27 cellular contexts compared by ENCODE assay signal in the genomic region with DNA sequence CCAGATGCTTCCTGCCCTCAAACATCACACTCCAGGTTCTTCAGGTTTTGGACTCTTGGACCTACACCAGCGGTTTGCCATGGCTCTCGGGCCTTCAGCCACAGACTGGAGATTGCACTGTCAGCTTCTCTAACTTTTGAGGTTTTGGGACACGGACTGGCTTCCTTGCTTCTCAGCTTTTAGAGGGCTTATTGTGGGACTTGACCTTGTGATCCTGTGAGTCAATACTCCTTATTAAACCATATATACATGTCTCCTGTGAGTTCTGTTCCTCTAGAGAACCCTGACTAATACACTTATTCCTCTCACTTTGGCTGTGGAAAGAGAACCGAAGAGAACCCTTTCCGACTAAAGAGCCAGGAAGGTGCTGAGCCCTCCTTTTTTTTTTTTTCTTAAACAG.
"Had no signal": no experiment of that assay in that cellular context is flagged by ENCODE, and none has a peak within 500 bp of the region (broad histone marks: within the 10 kb centered on the region; RNA-seq: fewer than 3 reads in every experiment).

No MANE protein-coding gene starts in this region.

- H3K36me3 ChIP-seq: left ventricle myocardium inferior, neural progenitor cell, neutrophil, ovary, spleen, suprapubic skin, thoracic aorta, upper lobe of right lung had no signal

- H3K27me3 ChIP-seq: hepatocyte, neural progenitor cell, neutrophil, ovary, spleen, suprapubic skin, tibial artery, upper lobe of right lung had no signal

- H3K79me2 ChIP-seq: hepatocyte had no signal

- H3K27ac ChIP-seq: hepatocyte, left ventricle myocardium inferior, neural progenitor cell, neutrophil, ovary, skin epidermis, spleen, suprapubic skin, thoracic aorta, tibial artery, upper lobe of right lung had no signal

- H3K4me2 ChIP-seq: hepatocyte, neural progenitor cell had no signal

- ATAC-seq: natural killer cell; right cardiac atrium; sciatic nerve; stimulated activated effector memory CD8-positive, alpha-beta T cell treated with anti-CD3 and anti-CD28 coated beads, Interleukin-12 subunit alpha, Interleukin-12 subunit beta, amount 100 ng/mL, for 72 hours; stimulated activated naive CD8-positive, alpha-beta T cell treated with anti-CD3 and anti-CD28 coated beads, Interleukin-15, amount 100 ng/mL, for 72 hours; upper lobe of right lung had no signal

- H3K4me3 ChIP-seq: hepatocyte, left ventricle myocardium inferior, lung, neural progenitor cell, ovary, skin epidermis, spleen, suprapubic skin, thoracic aorta, tibial artery, upper lobe of right lung had no signal

- DNase-seq: islet precursor cell; left ventricle myocardium inferior; mesendoderm; naive B cell; natural killer cell; nephron progenitor cell; occipital lobe; ovary; retina; right cardiac atrium; spleen; stimulated activated CD4-positive, alpha-beta T cell treated with anti-CD3 and anti-CD28 coated beads, Interleukin-4, amount 100 ng/mL, for 24 hours; stimulated activated naive CD4-positive, alpha-beta T cell treated with Interleukin-2 at 50 U/mL for 16 hours; stimulated activated naive CD8-positive, alpha-beta T cell treated with anti-CD3 and anti-CD28 coated beads, Interleukin-15, amount 100 ng/mL, for 72 hours; tibial artery; trophoblast cell; upper lobe of right lung had no signal

- H3K4me1 ChIP-seq: left ventricle myocardium inferior, neural progenitor cell, spleen, suprapubic skin, upper lobe of right lung had no signal

- FAIRE-seq: urothelium cell line had no signal

- H3K9me3 ChIP-seq: left ventricle myocardium inferior, neutrophil, ovary, spleen, suprapubic skin, thoracic aorta, tibial artery, upper lobe of right lung had no signal

- H3K9ac ChIP-seq: neural progenitor cell had no signal

- H2AFZ ChIP-seq: hepatocyte, neural progenitor cell had no signal
